ENCODE assay signal across 27 cellular contexts in the genomic region with DNA sequence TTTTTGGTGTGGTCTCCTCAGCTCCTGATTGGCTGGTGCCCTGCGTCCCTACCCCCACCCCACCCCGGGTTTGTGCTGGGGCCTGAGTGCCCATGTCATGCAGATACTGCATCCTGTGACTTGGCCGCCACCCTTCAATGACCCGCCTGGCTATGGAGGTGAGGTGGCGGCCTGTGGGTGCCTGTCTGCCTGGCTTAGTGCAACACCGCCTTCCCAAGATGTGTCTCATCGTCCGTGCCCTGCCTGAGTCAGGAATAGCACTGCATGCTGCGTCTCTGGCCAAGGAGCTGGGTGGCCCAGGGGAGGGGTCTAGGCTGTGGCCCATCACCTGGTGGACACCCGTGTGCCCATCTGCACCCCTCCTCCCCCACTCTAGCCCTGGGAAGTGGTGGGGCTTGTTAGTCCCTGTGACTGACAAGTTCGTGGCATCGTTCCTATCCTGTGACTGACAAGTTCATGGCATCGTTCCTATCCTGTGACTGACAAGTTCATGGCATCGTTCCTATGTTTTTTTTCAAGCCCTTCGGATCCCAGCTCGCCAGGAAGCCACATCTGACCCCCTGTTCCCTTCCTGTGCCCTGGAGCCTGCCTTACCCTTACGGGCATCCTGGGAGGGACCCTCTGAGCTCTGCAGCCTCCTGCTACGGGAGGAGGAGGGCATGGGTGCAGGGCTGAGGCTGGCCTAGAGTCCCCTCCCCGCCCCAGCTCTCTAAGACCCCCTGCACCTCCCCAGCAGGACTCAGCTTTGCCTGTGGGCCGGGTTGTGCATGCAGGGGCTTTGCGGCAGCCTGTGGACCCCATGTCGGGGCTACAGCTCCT. TPM values are rescaled to one million over a fixed set of nuclear protein-coding genes. Genes with fewer than 3 reads are reported as not detected.
DNase-seq lines count a peak whose midpoint lies in the region; ATAC-seq, FAIRE-seq and TF ChIP-seq lines count a peak whose summit lies in the region.
"Had no signal": no experiment of that assay in that cellular context is flagged by ENCODE, and none has a peak within 500 bp of the region (broad histone marks: within the 10 kb centered on the region; RNA-seq: fewer than 3 reads in every experiment).

No MANE protein-coding gene starts in this region.

- TF ChIP-seq POLR2A in A549 (IDR thresholded peaks at IDR 0.05; ENCODE audit: low read length) = no peak

- H3K36me3 Mint-ChIP-seq in neural crest cell (ENCODE audit: low read depth) (no peaks in the 10 kb centered on the region), CD14-positive monocyte (peaks cover 51 to 69% of the 10 kb centered on the region in 2 donors)

- TF ChIP-seq CTCF in A549 (IDR thresholded peaks at IDR 0.05) (no peak), neural crest cell (conservative IDR thresholded peaks at IDR 0.05) (no peak), CD14-positive monocyte (IDR thresholded peaks at IDR 0.05) (no peak)

- H3K27ac ChIP-seq in A549 = peak overlapping the region; percentile 70 to 88
- H3K27ac ChIP-seq: adrenal gland, cardiac muscle cell, prostate gland, SK-N-MC had no signal

- TF ChIP-seq EP300 in A549 (IDR thresholded peaks at IDR 0.05) = no peak

- H3K9me3 Mint-ChIP-seq in neural crest cell = no peaks in the 10 kb centered on the region
- no peaks in the 10 kb centered on the region for H3K9me3 Mint-ChIP-seq in CD14-positive monocyte
- H3K9me3 Mint-ChIP-seq: CD8-positive, alpha-beta memory T cell; HFFc6; naive thymus-derived CD8-positive, alpha-beta T cell; stimulated activated memory B cell treated with anti-CD40 and anti-IgM and Interleukin-4, amounts not matched to agents 10 μg/mL and 1 μg/mL and 100 μg/mL, for 72 hours had no signal

- FAIRE-seq in A549 (lab: Jason Lieb, UNC) (no peak), HTR-8/SVneo (lab: Jason Lieb, UNC) (peak; percentile 46)

- H3K4me3 Mint-ChIP-seq in neural crest cell (no peak overlapping the region), CD14-positive monocyte (no peak overlapping the region)
- H3K4me3 Mint-ChIP-seq: activated CD8-positive, alpha-beta memory T cell treated with anti-CD3 and anti-CD28 coated beads, Interleukin-2, amount 10 ng/mL, durations not matched to agents 7 days and 5 days; CD8-positive, alpha-beta memory T cell; HFFc6; stimulated activated memory B cell treated with anti-CD40 and anti-IgM and Interleukin-4, amounts not matched to agents 10 μg/mL and 1 μg/mL and 100 μg/mL, for 72 hours had no signal

- ATAC-seq in A549 = peak; percentile 38 to 45; a peak in 4 of 6 replicates
- peak; percentile 50 for ATAC-seq in esophagus mucosa
- ATAC-seq in GM21367 (IDR thresholded peaks at IDR 0.05; ENCODE audit: unreplicated experiment) = no peak
- ATAC-seq: activated CD8-positive, alpha-beta memory T cell treated with anti-CD3 and anti-CD28 coated beads, Interleukin-2, amount 10 ng/mL, durations not matched to agents 7 days and 5 days; naive thymus-derived CD8-positive, alpha-beta T cell; stimulated activated memory B cell treated with anti-CD40 and anti-IgM and Interleukin-4, amounts not matched to agents 10 μg/mL and 1 μg/mL and 100 μg/mL, for 72 hours had no signal

- CTCF ChIA-PET in A549 (lab: Yijun Ruan, JAX) = interaction anchor here (0.8 to 14.2 kb wide), 9 partner anchors 15 to 193 kb away, joined by 3 to 224 read pairs (median 5); no protein-coding TSS in a partner anchor

- no peak for TF ChIP-seq RAD21 in A549 (conservative IDR thresholded peaks at IDR 0.05 in 1 of 2, IDR thresholded peaks at IDR 0.05 in 1 of 2)

- POLR2A ChIA-PET in A549 (lab: Yijun Ruan, JAX) = interaction anchor here (0.8 kb wide), 1 partner anchor 25 kb away, joined by 4 read pairs; no protein-coding TSS in a partner anchor

- H3K27ac Mint-ChIP-seq in neural crest cell (ENCODE audit: unreplicated experiment) = peak overlapping the region; percentile 35
- H3K27ac Mint-ChIP-seq in CD14-positive monocyte = peak overlapping the region in 2 of 7 donors; percentile 71 to 78
- H3K27ac Mint-ChIP-seq: activated CD8-positive, alpha-beta memory T cell treated with anti-CD3 and anti-CD28 coated beads, Interleukin-2, amount 10 ng/mL, durations not matched to agents 7 days and 5 days; CD8-positive, alpha-beta memory T cell; HFFc6; stimulated activated memory B cell treated with anti-CD40 and anti-IgM and Interleukin-4, amounts not matched to agents 10 μg/mL and 1 μg/mL and 100 μg/mL, for 72 hours had no signal

- H3K4me3 ChIP-seq in A549 = no peak overlapping the region
- H3K4me3 ChIP-seq: adrenal gland, cardiac muscle cell, prostate gland, SK-N-MC had no signal

- 56% methylated on average over 11 of the region's 22 CpGs for WGBS in A549 (ENCODE audit: missing lambda C conversion rate)

- DNase-seq in A549 (ENCODE audit: low read depth in 1 of 2, low spot score in 1 of 2) = no peak
- no peak for DNase-seq in HTR-8/SVneo (ENCODE audit: insufficient read length, low spot score)
- no peak for DNase-seq in neural crest cell (ENCODE audit: low read depth, low spot score)
- no peak for DNase-seq in CD14-positive monocyte (ENCODE audit: low spot score)
- no peak for DNase-seq in stimulated activated CD4-positive, alpha-beta T cell treated with anti-CD3 and anti-CD28 coated beads, Interleukin-2, amount 100 ng/mL, for 48 hours
- no peak for DNase-seq in KG1 (lab: John Stamatoyannopoulos, UW)
- DNase-seq: activated CD4-positive, alpha-beta T cell treated with anti-CD3 and anti-CD28 coated beads for 1 hour; activated CD8-positive, alpha-beta memory T cell treated with anti-CD3 and anti-CD28 coated beads, Interleukin-2, amount 10 ng/mL, durations not matched to agents 7 days and 5 days; activated effector memory CD4-positive, alpha-beta T cell treated with Interleukin-2 at 50 U/mL for 16 hours; DND-41; effector CD4-positive, alpha-beta T cell; HFFc6; Kasumi-1; mesenchymal stem cell; NCI-H2171; OCI-M1; T-helper 9 cell had no signal

- H3K27me3 Mint-ChIP-seq in neural crest cell (ENCODE audit: low read depth) = no peaks in the 10 kb centered on the region
- H3K27me3 Mint-ChIP-seq in CD14-positive monocyte (ENCODE audit: low read depth in 3 of 3) = peaks cover 0 to 2% (median 2%) of the 10 kb centered on the region in 3 donors
- H3K27me3 Mint-ChIP-seq: activated CD8-positive, alpha-beta memory T cell treated with anti-CD3 and anti-CD28 coated beads, Interleukin-2, amount 10 ng/mL, durations not matched to agents 7 days and 5 days; CD8-positive, alpha-beta memory T cell; naive thymus-derived CD8-positive, alpha-beta T cell; stimulated activated memory B cell treated with anti-CD40 and anti-IgM and Interleukin-4, amounts not matched to agents 10 μg/mL and 1 μg/mL and 100 μg/mL, for 72 hours had no signal

- no peaks in the 10 kb centered on the region for H3K4me1 Mint-ChIP-seq in neural crest cell
- H3K4me1 Mint-ChIP-seq in CD14-positive monocyte = peaks cover under 1% of the 10 kb centered on the region

- intact Hi-C loops in CD14-positive monocyte (cut with micrococcal nuclease) = no loop called here

- peak overlapping the region; percentile 68 for H3K4me2 ChIP-seq in A549

- H3K4me1 ChIP-seq in A549 = peaks cover 36% of the 10 kb centered on the region
- H3K4me1 ChIP-seq: prostate gland had no signal

- H3K9me3 ChIP-seq in A549 = no peaks in the 10 kb centered on the region
- H3K9me3 ChIP-seq: adrenal gland, prostate gland had no signal

TF ChIP-seq in A549, 52 proteins besides CTCF, POLR2A, EP300 and RAD21 (continues in another document):
- TF ChIP-seq TFCP2L1 (CRISPR knock-in tag; IDR thresholded peaks at IDR 0.05) (no peak), ESRRA (IDR thresholded peaks at IDR 0.05; ENCODE audit: borderline replicate concordance, low read length) (no peak), ZC3H11A (IDR thresholded peaks at IDR 0.05) (no peak), GATA3 (IDR thresholded peaks at IDR 0.05; ENCODE audit: borderline replicate concordance) (no peak), NR3C1 (IDR thresholded peaks at IDR 0.05) (no peak), SMC3 (IDR thresholded peaks at IDR 0.05) (no peak), NPAS2 (CRISPR knock-in tag; IDR thresholded peaks at IDR 0.05; ENCODE audit: borderline replicate concordance) (no peak), CHD2 (IDR thresholded peaks at IDR 0.05; ENCODE audit: low read length, partially characterized antibody) (no peak), EHMT2 (IDR thresholded peaks at IDR 0.05; ENCODE audit: low read depth) (no peak), RNF2 (IDR thresholded peaks at IDR 0.05; ENCODE audit: borderline replicate concordance, low read depth) (no peak), JUNB (IDR thresholded peaks at IDR 0.05) (no peak), BHLHE40 (IDR thresholded peaks at IDR 0.05; ENCODE audit: low read depth, low read length) (no peak), ZSCAN20 (CRISPR knock-in tag; IDR thresholded peaks at IDR 0.05) (no peak), PHF8 (IDR thresholded peaks at IDR 0.05; ENCODE audit: borderline replicate concordance, low read depth) (no peak), RCOR1 (IDR thresholded peaks at IDR 0.05; ENCODE audit: low read depth, low read length) (no peak)
- TF ChIP-seq, protein P1, sequence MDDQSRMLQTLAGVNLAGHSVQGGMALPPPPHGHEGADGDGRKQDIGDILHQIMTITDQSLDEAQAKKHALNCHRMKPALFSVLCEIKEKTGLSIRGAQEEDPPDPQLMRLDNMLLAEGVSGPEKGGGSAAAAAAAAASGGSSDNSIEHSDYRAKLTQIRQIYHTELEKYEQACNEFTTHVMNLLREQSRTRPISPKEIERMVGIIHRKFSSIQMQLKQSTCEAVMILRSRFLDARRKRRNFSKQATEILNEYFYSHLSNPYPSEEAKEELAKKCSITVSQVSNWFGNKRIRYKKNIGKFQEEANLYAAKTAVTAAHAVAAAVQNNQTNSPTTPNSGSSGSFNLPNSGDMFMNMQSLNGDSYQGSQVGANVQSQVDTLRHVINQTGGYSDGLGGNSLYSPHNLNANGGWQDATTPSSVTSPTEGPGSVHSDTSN (IDR thresholded peaks at IDR 0.05) = no peak

RNA-seq across cellular contexts. Expression of a gene that starts 7.5 kb away (rescaled TPM):
- polyA plus RNA-seq in A549 (2011; rRNA removed) (12.7 and 26.9 TPM in 2 replicates), A549 (2017; fragmentation: RNase III; extraction: RNeasy Plus Mini Kit Qiagen cat#74134 plus additional on column Dnase treatment) (40.4 to 43.1 TPM (median 40.6 TPM) in 3 replicates), CD14-positive monocyte (1 to 10 TPM; 7.5 to 9.0 TPM)
- 46.9 and 53.8 TPM in 2 replicates for polyA plus RNA-seq in A549 (2012; cell fraction: cytosol; rRNA removed)
- 34.0 and 36.1 TPM in 2 replicates for polyA plus RNA-seq in A549 (2012; cell fraction: nucleus; rRNA removed)
- 6.0 and 9.4 TPM in 2 replicates for polyA minus RNA-seq in A549 (2011; rRNA and poly(A)+ RNA removed)
- total RNA-seq in esophagus mucosa (27.2 TPM), neural crest cell (40.5 and 42.3 TPM in 2 replicates)

RNA-seq across cellular contexts. Expression of a gene that starts 26.6 kb away (rescaled TPM):
- 0.59 and 0.62 TPM in 2 replicates for polyA plus RNA-seq in A549 (2011; rRNA removed)
- polyA plus RNA-seq in A549 (2012; cell fraction: cytosol; rRNA removed) = 0.27 and 0.32 TPM in 2 replicates
- 0.65 and 1.1 TPM in 2 replicates for polyA plus RNA-seq in A549 (2012; cell fraction: nucleus; rRNA removed)
- polyA plus RNA-seq in A549 (2017; fragmentation: RNase III; extraction: RNeasy Plus Mini Kit Qiagen cat#74134 plus additional on column Dnase treatment) = 0.34 to 0.54 TPM (median 0.46 TPM) in 3 replicates
- polyA minus RNA-seq in A549 (2011; rRNA and poly(A)+ RNA removed) = 0.29 and 1.1 TPM in 2 replicates
- total RNA-seq in esophagus mucosa = 7.1 TPM
- total RNA-seq in neural crest cell = 0.84 and 0.89 TPM in 2 replicates
- polyA plus RNA-seq in CD14-positive monocyte = 1,000 to 10,000 TPM; 1,470 to 1,628 TPM
- total RNA-seq: HT-29 had no signal
